Comparison of ENCODE assay signal across 8 cellular contexts in the genomic region with DNA sequence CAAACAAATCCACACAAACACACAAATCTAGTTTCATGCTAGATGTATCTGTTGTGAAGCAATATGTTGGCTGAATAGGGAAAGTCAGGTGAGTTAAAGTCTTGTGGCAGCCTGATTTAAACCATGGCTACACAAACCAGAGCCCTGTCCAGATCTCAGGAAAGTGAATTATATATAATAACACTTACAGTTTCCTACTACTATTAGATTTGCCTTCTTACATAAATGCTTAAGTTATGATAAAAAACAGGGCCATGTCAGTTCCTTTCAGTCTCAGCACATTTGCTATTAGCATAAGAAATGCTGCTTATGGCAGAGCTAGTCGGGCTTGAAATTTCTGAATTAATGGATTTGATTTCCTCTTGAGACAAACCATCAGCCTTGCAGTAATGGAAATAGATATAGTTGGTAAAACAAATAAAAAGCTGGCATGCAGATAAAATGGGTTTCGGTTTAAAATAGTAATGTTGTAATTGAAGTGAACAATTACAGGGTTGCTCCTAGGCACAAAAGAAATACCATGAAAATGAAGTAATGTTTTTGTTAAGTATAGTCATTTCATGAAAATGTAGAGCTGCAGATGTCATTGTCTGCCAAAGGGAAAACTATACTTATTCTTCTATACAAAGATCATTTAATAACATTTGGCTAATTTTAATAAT.
DNase-seq lines count a peak whose midpoint lies in the region; ATAC-seq, FAIRE-seq and TF ChIP-seq lines count a peak whose summit lies in the region.

No MANE protein-coding gene starts in this region.

- H3K4me2 ChIP-seq in OCI-LY1 (ENCODE audit: low read length), result peak overlapping the region; percentile 86

- no peaks in the 10 kb centered on the region for H3K9me2 ChIP-seq in OCI-LY1 (ENCODE audit: low read depth, low read length)

- H3K4me1 ChIP-seq in OCI-LY1 (ENCODE audit: insufficient read depth, low read length, severe bottlenecking), result peaks cover 57% of the 10 kb centered on the region

- H3K9me3 ChIP-seq in OCI-LY1 (ENCODE audit: low read length), result 0 out of 2 replicates have a peak, but pooled peaks cover 5% of the 10 kb centered on the region

- intact Hi-C loops in sciatic nerve (cut with DNase I), result no loop called here

- H3K36me3 ChIP-seq in OCI-LY1 (ENCODE audit: insufficient read depth, low read length), result no peaks in the 10 kb centered on the region

- H3K4me3 ChIP-seq in OCI-LY1 (ENCODE audit: low read depth, low read length, poor library complexity, severe bottlenecking), result peak overlapping the region; percentile 39

- H4K20me1 ChIP-seq in OCI-LY1 (ENCODE audit: insufficient read depth, low read length), result no peaks in the 10 kb centered on the region

- peak overlapping the region; percentile 85; the same call in 1 of the 2 replicates for H2AFZ ChIP-seq in OCI-LY1 (ENCODE audit: low read length)

- peak; percentile 56 for FAIRE-seq in GM12892 (lab: Jason Lieb, UNC)
- no peak for FAIRE-seq in GM19239 (lab: Jason Lieb, UNC)

- peak overlapping the region; percentile 94 for H3K27ac ChIP-seq in OCI-LY1 (ENCODE audit: low read depth, low read length, poor library complexity, severe bottlenecking)

- H3K79me2 ChIP-seq in OCI-LY1 (ENCODE audit: insufficient read depth, low read length), result no peaks in the 10 kb centered on the region

- H3F3A ChIP-seq in OCI-LY1 (ENCODE audit: insufficient read depth, low read length), result no peaks in the 10 kb centered on the region

- H3K27me3 ChIP-seq in OCI-LY1 (ENCODE audit: insufficient read depth, low read length), result no peaks in the 10 kb centered on the region

- ATAC-seq in sciatic nerve (no peak), HG02970 (IDR thresholded peaks at IDR 0.05; ENCODE audit: low FRiP score, unreplicated experiment) (no peak)

- peak overlapping the region; percentile 70 for H3K9ac ChIP-seq in OCI-LY1 (ENCODE audit: low read length)

- DNase-seq in GM12892 (ENCODE audit: insufficient read length), result no peak
- peak; percentile 88 for DNase-seq in fibroblast of gingiva (ENCODE audit: low read depth)
- DNase-seq in renal cortical epithelial cell (ENCODE audit: low read depth), result peak; percentile 96
- no peak for DNase-seq in ureter (ENCODE audit: low spot score)
- no peak for DNase-seq in sciatic nerve (ENCODE audit: low spot score)
- no peak for DNase-seq in GM19239 (ENCODE audit: insufficient read length, low spot score)

- no peak for TF ChIP-seq CTCF in OCI-LY1 (IDR thresholded peaks at IDR 0.05; ENCODE audit: low read length)

- TF ChIP-seq POLR2A in GM12892 (IDR thresholded peaks at IDR 0.05; ENCODE audit: low read depth, low read length), result no peak

Comparison
In these comparisons a context has a peak if more than half of its experiments do, and no peak if none do; other contexts are left out.
1. DNase-seq: peak in fibroblast of gingiva (single experiment) and renal cortical epithelial cell (single experiment); none in GM12892 (single experiment), ureter (single experiment), sciatic nerve (single experiment) and GM19239 (single experiment).